In genomic region chr5:126778675-126779403, GRCh38 we compare ENCODE assay signal across 8 cellular contexts. TPM values are rescaled to one million over a fixed set of nuclear protein-coding genes. Genes with fewer than 3 reads are reported as not detected.
A peak's percentile ranks its signal among the peaks of the same experiment; 100 is the strongest.
DNase-seq lines count a peak whose midpoint lies in the region; ATAC-seq and TF ChIP-seq lines count a peak whose summit lies in the region.

No MANE protein-coding gene starts in this region.

- H3K27me3 ChIP-seq in DOHH2 (ENCODE audit: control insufficient read depth, low read length), result no peaks in the 10 kb centered on the region
- no peaks in the 10 kb centered on the region for H3K27me3 ChIP-seq in iPS-20b (ENCODE audit: insufficient read depth, low read length)
- H3K27me3 ChIP-seq in suprapubic skin, result no peaks in the 10 kb centered on the region

- TF ChIP-seq POLR2A in suprapubic skin (IDR thresholded peaks at IDR 0.05), result no peak

- ATAC-seq in HG02763 (IDR thresholded peaks at IDR 0.05; ENCODE audit: unreplicated experiment) (peak; percentile 1), HG03457 (IDR thresholded peaks at IDR 0.05; ENCODE audit: unreplicated experiment) (no peak)
- ATAC-seq in activated CD8-positive, alpha-beta T cell treated with anti-CD3 and anti-CD28 coated beads for 36 hours, result peak; percentile 8

- H3K79me2 ChIP-seq in DOHH2 (ENCODE audit: control insufficient read depth, low read length), result peaks cover 79% of the 10 kb centered on the region

- no peak for TF ChIP-seq CTCF in DOHH2 (IDR thresholded peaks at IDR 0.05; ENCODE audit: low read depth, low read length, poor library complexity, severe bottlenecking)
- TF ChIP-seq CTCF in activated CD8-positive, alpha-beta T cell treated with anti-CD3 and anti-CD28 coated beads for 36 hours (IDR thresholded peaks at IDR 0.05), result no peak
- no peak for TF ChIP-seq CTCF in suprapubic skin (IDR thresholded peaks at IDR 0.05)

- peak overlapping the region; percentile 84 for H3K4me3 ChIP-seq in DOHH2 (ENCODE audit: low read length)
- peak overlapping the region; percentile 97 for H3K4me3 ChIP-seq in iPS-20b (ENCODE audit: low read length)
- peak overlapping the region; percentile 83 for H3K4me3 ChIP-seq in suprapubic skin

- H3K4me3 Mint-ChIP-seq in activated CD8-positive, alpha-beta T cell treated with anti-CD3 and anti-CD28 coated beads for 36 hours, result peak overlapping the region; percentile 95

- H3K9me3 ChIP-seq in DOHH2 (ENCODE audit: control insufficient read depth, insufficient read depth, low read length) (no peaks in the 10 kb centered on the region), iPS-20b (ENCODE audit: insufficient read depth, low read depth, low read length) (no peaks in the 10 kb centered on the region), suprapubic skin (no peaks in the 10 kb centered on the region)

- CTCF ChIA-PET in activated CD8-positive, alpha-beta T cell treated with anti-CD3 and anti-CD28 coated beads for 36 hours (lab: Charles Lee), result interaction anchor here (0.9 to 9.1 kb wide), 14 partner anchors 9 to 450 kb away, joined by 3 to 277 read pairs (median 6); partner anchors contain the start of gene PHAX

- H3K36me3 ChIP-seq in DOHH2 (ENCODE audit: control insufficient read depth, low read length), result peaks cover 47% of the 10 kb centered on the region
- peaks cover 24% of the 10 kb centered on the region; the same call in 1 of the 2 replicates for H3K36me3 ChIP-seq in iPS-20b (ENCODE audit: insufficient read depth, low read depth, low read length)
- no peaks in the 10 kb centered on the region for H3K36me3 ChIP-seq in suprapubic skin

- 28% methylated on average over 15 of the region's 17 CpGs for WGBS in suprapubic skin

- peak overlapping the region; percentile 74 for H3K4me2 ChIP-seq in DOHH2 (ENCODE audit: low read length)

- no peaks in the 10 kb centered on the region for H3K9me2 ChIP-seq in DOHH2 (replicated peaks; ENCODE audit: control insufficient read depth, low read length)

- peak overlapping the region; percentile 88 for H3K27ac ChIP-seq in DOHH2 (ENCODE audit: low read depth, low read length)
- H3K27ac ChIP-seq in iPS-20b (ENCODE audit: low read length), result peak overlapping the region; percentile 17
- H3K27ac ChIP-seq in suprapubic skin, result peak overlapping the region; percentile 59

- POLR2A ChIA-PET in activated CD8-positive, alpha-beta T cell treated with anti-CD3 and anti-CD28 coated beads for 36 hours (lab: Charles Lee), result interaction anchor here (0.7 to 10.8 kb wide), 32 partner anchors 8 to 338 kb away, joined by 3 to 179 read pairs (median 6); partner anchors contain the start of genes MARCHF3 and PHAX

- H3K36me3 Mint-ChIP-seq in activated CD8-positive, alpha-beta T cell treated with anti-CD3 and anti-CD28 coated beads for 36 hours (ENCODE audit: low read depth), result peaks cover 47% of the 10 kb centered on the region

- H4K20me1 ChIP-seq in DOHH2 (ENCODE audit: control insufficient read depth, insufficient read depth, low read depth, low read length), result peaks cover 31% of the 10 kb centered on the region

- peak overlapping the region; percentile 96 for H3K27ac Mint-ChIP-seq in activated CD8-positive, alpha-beta T cell treated with anti-CD3 and anti-CD28 coated beads for 36 hours

- H3K9ac ChIP-seq in iPS-20b (ENCODE audit: low read depth, low read length), result peak overlapping the region; percentile 100

- H3F3A ChIP-seq in DOHH2 (ENCODE audit: control insufficient read depth, insufficient read depth), result peaks cover 6% of the 10 kb centered on the region; the same call in 1 of the 2 replicates

- no peaks in the 10 kb centered on the region for H3K27me3 Mint-ChIP-seq in activated CD8-positive, alpha-beta T cell treated with anti-CD3 and anti-CD28 coated beads for 36 hours

- TF ChIP-seq EP300 in suprapubic skin (IDR thresholded peaks at IDR 0.05), result no peak

- peaks cover 33% of the 10 kb centered on the region for H3K4me1 Mint-ChIP-seq in activated CD8-positive, alpha-beta T cell treated with anti-CD3 and anti-CD28 coated beads for 36 hours (ENCODE audit: low read depth)

- no peaks in the 10 kb centered on the region for H3K9me3 Mint-ChIP-seq in activated CD8-positive, alpha-beta T cell treated with anti-CD3 and anti-CD28 coated beads for 36 hours

- intact Hi-C loops in activated CD8-positive, alpha-beta T cell treated with anti-CD3 and anti-CD28 coated beads for 36 hours (cut with micrococcal nuclease), result no loop called here

- DNase-seq in activated CD8-positive, alpha-beta T cell treated with anti-CD3 and anti-CD28 coated beads for 36 hours, result no peak
- DNase-seq in suprapubic skin (ENCODE audit: low spot score in 2 of 2) (no peak), HK-2 (ENCODE audit: unreplicated experiment) (no peak)
- no peak for DNase-seq in stimulated activated CD4-positive, alpha-beta T cell treated with anti-CD3 and anti-CD28 coated beads, Interleukin-2, amount 100 ng/mL, for 24 hours

- peaks cover 42% of the 10 kb centered on the region for H3K4me1 ChIP-seq in DOHH2 (ENCODE audit: control insufficient read depth, low read length)
- H3K4me1 ChIP-seq in iPS-20b (ENCODE audit: insufficient read depth, low read length), result peaks cover 18% of the 10 kb centered on the region
- H3K4me1 ChIP-seq in suprapubic skin, result peaks cover 23% of the 10 kb centered on the region

RNA-seq across cellular contexts. Expression of gene LMNB1, which starts 1.9 kb away (rescaled TPM):
- 100 to 1,000 TPM; 198 TPM for total RNA-seq in activated CD8-positive, alpha-beta T cell treated with anti-CD3 and anti-CD28 coated beads for 36 hours
- 10 to 100 TPM; 12.1 to 18.3 (median 14.6) TPM for total RNA-seq in suprapubic skin

Comparison
In these comparisons a context has a peak if more than half of its experiments do, and no peak if none do; other contexts are left out.
1. H3K27ac ChIP-seq: peak in every context shown above with its lines; median percentile 88 in DOHH2; 59 in suprapubic skin; 17 in iPS-20b.
2. RNA of gene LMNB1, which starts 1.9 kb away (total RNA-seq): 198 TPM in activated CD8-positive, alpha-beta T cell treated with anti-CD3 and anti-CD28 coated beads for 36 hours; 12.1 to 18.3 TPM in suprapubic skin; every median in the first group is over 10 times any median in the second.
3. Peak in every context shown above with its lines, with median percentiles within 50 percentile points of each other: H3K4me3 ChIP-seq.